1 cellular context compared by ENCODE assay signal in genomic region chr17:42221886-42222745, GRCh38.
TF ChIP-seq lines count a peak whose summit lies in the region.

No MANE protein-coding gene starts in this region.

TF ChIP-seq in HEK293, 187 proteins besides CTCF, POLR2A, EP300 and RAD21 (continued from another document and continues in another):
- TF ChIP-seq ZBTB11 (tag by site-specific recombination; conservative IDR thresholded peaks at IDR 0.05; ENCODE audit: low read depth) = no peak
- TF ChIP-seq ZNF202 (tag by site-specific recombination; IDR thresholded peaks at IDR 0.05; ENCODE audit: borderline replicate concordance) = no peak
- no peak for TF ChIP-seq ZNF280C (tag by site-specific recombination; IDR thresholded peaks at IDR 0.05)
- 0 out of 2 replicates have a peak, but pooled peaks have one; percentile 48 for TF ChIP-seq ZNF311 (tag by site-specific recombination; IDR thresholded peaks at IDR 0.05; ENCODE audit: borderline replicate concordance)
- 0 out of 2 replicates have a peak, but pooled peaks have one; percentile 75 for TF ChIP-seq ZNF488 (tag by site-specific recombination; IDR thresholded peaks at IDR 0.05)
- TF ChIP-seq ZNF629 (tag by site-specific recombination; IDR thresholded peaks at IDR 0.05) = no peak
- TF ChIP-seq WT1 (tag by site-specific recombination; IDR thresholded peaks at IDR 0.05) = no peak
- TF ChIP-seq ZBTB44 (tag by site-specific recombination; IDR thresholded peaks at IDR 0.05) = no peak
- TF ChIP-seq ZNF544 (tag by site-specific recombination; IDR thresholded peaks at IDR 0.05) = no peak
- no peak for TF ChIP-seq ZNF335 (tag by site-specific recombination; conservative IDR thresholded peaks at IDR 0.05)
- TF ChIP-seq ZNF473 (tag by site-specific recombination; IDR thresholded peaks at IDR 0.05) = no peak
- TF ChIP-seq ZNF645 (tag by site-specific recombination; IDR thresholded peaks at IDR 0.05) = no peak
- no peak for TF ChIP-seq ZNF366 (tag by site-specific recombination; conservative IDR thresholded peaks at IDR 0.05)
- no peak for TF ChIP-seq ZBTB1 (tag by site-specific recombination; IDR thresholded peaks at IDR 0.05)
- TF ChIP-seq ZNF560 (tag by site-specific recombination; IDR thresholded peaks at IDR 0.05; ENCODE audit: borderline replicate concordance) = no peak
- TF ChIP-seq REST (tag by site-specific recombination; IDR thresholded peaks at IDR 0.05) = no peak
- TF ChIP-seq ZNF416 (tag by site-specific recombination; IDR thresholded peaks at IDR 0.05) = no peak
- TF ChIP-seq SCRT1 (tag by site-specific recombination; IDR thresholded peaks at IDR 0.05; ENCODE audit: borderline replicate concordance) = no peak; the same call in 1 of the 2 replicates
- no peak for TF ChIP-seq ZNF174 (tag by site-specific recombination; IDR thresholded peaks at IDR 0.05)
- no peak for TF ChIP-seq ZNF426 (tag by site-specific recombination; IDR thresholded peaks at IDR 0.05)
- peak; percentile 36; the same call in 1 of the 2 replicates for TF ChIP-seq ZNF777 (tag by site-specific recombination; IDR thresholded peaks at IDR 0.05; ENCODE audit: borderline replicate concordance)
- TF ChIP-seq ZNF10 (tag by site-specific recombination; IDR thresholded peaks at IDR 0.05) = no peak
- peak; percentile 65 for TF ChIP-seq ZNF654 (tag by site-specific recombination; IDR thresholded peaks at IDR 0.05; ENCODE audit: low read depth)
- TF ChIP-seq ZNF76 (tag by site-specific recombination; IDR thresholded peaks at IDR 0.05; ENCODE audit: borderline replicate concordance, low read depth) = no peak
- TF ChIP-seq BCL6B (tag by site-specific recombination; IDR thresholded peaks at IDR 0.05) = peak; percentile 43; the same call in 1 of the 2 replicates
- TF ChIP-seq ZSCAN5A (tag by site-specific recombination; IDR thresholded peaks at IDR 0.05) = no peak
- TF ChIP-seq ZBTB26 (tag by site-specific recombination; optimal IDR thresholded peaks at IDR 0.05) = no peak
- no peak for TF ChIP-seq ZNF701 (tag by site-specific recombination; IDR thresholded peaks at IDR 0.05)
- TF ChIP-seq INSM2 (tag by site-specific recombination; IDR thresholded peaks at IDR 0.05) = no peak
- TF ChIP-seq PRDM4 (tag by site-specific recombination; IDR thresholded peaks at IDR 0.05) = no peak
- TF ChIP-seq ZNF302 (tag by site-specific recombination; IDR thresholded peaks at IDR 0.05; ENCODE audit: low read depth) = no peak
- TF ChIP-seq SETDB1 (IDR thresholded peaks at IDR 0.05; ENCODE audit: insufficient read length, low read length) = no peak
- no peak for TF ChIP-seq ZNF510 (tag by site-specific recombination; IDR thresholded peaks at IDR 0.05; ENCODE audit: insufficient replicate concordance)
- no peak for TF ChIP-seq ZNF791 (tag by site-specific recombination; IDR thresholded peaks at IDR 0.05)
- TF ChIP-seq ZNF585B (tag by site-specific recombination; IDR thresholded peaks at IDR 0.05) = no peak
